In genomic region chr15:40845511-40846284, GRCh38 we compare ENCODE assay signal across 8 cellular contexts. TPM values are rescaled to one million over a fixed set of nuclear protein-coding genes. Genes with fewer than 3 reads are reported as not detected.
A peak's percentile ranks its signal among the peaks of the same experiment; 100 is the strongest.
DNase-seq lines count a peak whose midpoint lies in the region; ATAC-seq, FAIRE-seq and TF ChIP-seq lines count a peak whose summit lies in the region.
"Had no signal": no experiment of that assay in that cellular context is flagged by ENCODE, and none has a peak within 500 bp of the region (broad histone marks: within the 10 kb centered on the region; RNA-seq: fewer than 3 reads in every experiment).

No MANE protein-coding gene starts in this region.

- no peak overlapping the region for H2AFZ ChIP-seq in GM12878 (ENCODE audit: control insufficient read depth, low read depth, low read length)
- no peak overlapping the region for H2AFZ ChIP-seq in trophoblast cell (ENCODE audit: insufficient read depth, low read length, poor library complexity)

- peak overlapping the region; percentile 24 for H2BK12ac ChIP-seq in trophoblast cell (ENCODE audit: low read length)

- CTCF ChIA-PET in GM12878 (lab: Yijun Ruan, JAX), result interaction anchor here (1.6 to 8.8 kb wide), 3 partner anchors 13 to 59 kb away, joined by 3 to 140 read pairs (median 37); no protein-coding TSS in a partner anchor

- H3K79me1 ChIP-seq in trophoblast cell (ENCODE audit: low read length), result peaks cover 30% of the 10 kb centered on the region

- peak overlapping the region; percentile 20 for H4K8ac ChIP-seq in trophoblast cell (ENCODE audit: low read depth, low read length)

- peak overlapping the region; percentile 76 for H3K18ac ChIP-seq in trophoblast cell (ENCODE audit: low read length)

- no peaks in the 10 kb centered on the region for H3K36me3 ChIP-seq in GM12878 (ENCODE audit: control insufficient read depth in 2 of 2, insufficient read depth in 2 of 2, low read length in 1 of 2)
- peaks cover 11% of the 10 kb centered on the region in 2 experiments for H3K36me3 ChIP-seq in trophoblast cell (ENCODE audit: control insufficient read depth in 1 of 2, insufficient read depth in 2 of 2, low read length in 2 of 2)

- peak overlapping the region; percentile 67 for H3K14ac ChIP-seq in trophoblast cell (ENCODE audit: low read length)

- H3K27ac ChIP-seq in GM12878 (ENCODE audit: control insufficient read depth, insufficient read depth), result peak overlapping the region; percentile 76; the same call in 1 of the 2 replicates
- peak overlapping the region; percentile 86 for H3K27ac ChIP-seq in trophoblast cell (ENCODE audit: low read depth, low read length)

- intact Hi-C loops in GM12878 (cut with micrococcal nuclease; ENCODE audit: unreplicated experiment) (loop anchor here (5.0 to 10.0 kb wide), 2 partner anchors 38 to 269 kb away; partner anchors contain the start of genes DNAJC17, INO80 and ZFYVE19), cardiac septum (cut with DNase I) (no loop called here)

- H3K4ac ChIP-seq in trophoblast cell (ENCODE audit: low read depth, low read length), result peak overlapping the region; percentile 30

- H3K4me1 ChIP-seq in GM12878 (ENCODE audit: control insufficient read depth, insufficient read depth, low read length) (peaks cover 26% of the 10 kb centered on the region), trophoblast cell (ENCODE audit: control insufficient read depth in 1 of 2, insufficient read depth in 2 of 2, low read length in 2 of 2) (peaks cover 20 to 27% of the 10 kb centered on the region in 2 experiments)

- peak overlapping the region; percentile 77 for H2BK5ac ChIP-seq in trophoblast cell (ENCODE audit: low read depth, low read length, poor library complexity)

- H3K23ac ChIP-seq in trophoblast cell (ENCODE audit: low read length), result no peak overlapping the region

- ATAC-seq in GM12878 (peak; percentile 17; the same call in 2 of the 3 replicates), GM18858 (IDR thresholded peaks at IDR 0.05; ENCODE audit: unreplicated experiment) (no peak)

- H3K4me3 ChIP-seq in GM12878 (peak overlapping the region; percentile 45; the same call in 1 of the 2 replicates), trophoblast cell (ENCODE audit: low read depth, low read length) (peak overlapping the region; percentile 50)

- POLR2A ChIA-PET in GM12878 (lab: Charles Lee), result interaction anchor here (1.0 to 5.0 kb wide), 4 partner anchors 12 to 45 kb away, joined by 3 to 39 read pairs (median 10); partner anchors contain the start of gene RHOV

- TF ChIP-seq RAD21 in Ishikawa (IDR thresholded peaks at IDR 0.05; ENCODE audit: low read depth), result no peak; the same call in 1 of the 2 replicates
- TF ChIP-seq RAD21 in GM12878 (IDR thresholded peaks at IDR 0.05; ENCODE audit: insufficient read depth, low read depth, low read length), result no peak

- SMC1A ChIA-PET in GM12878 (lab: Charles Lee; ENCODE audit: uncharacterized antibody, unreplicated experiment), result interaction anchor here (1.3 to 5.0 kb wide), 4 partner anchors 13 to 338 kb away, joined by 4 to 47 read pairs (median 20); no protein-coding TSS in a partner anchor

- peak overlapping the region; percentile 45 for H2AK5ac ChIP-seq in trophoblast cell (ENCODE audit: low read length)

- peak overlapping the region; percentile 77 for H4K91ac ChIP-seq in trophoblast cell (ENCODE audit: low read depth, low read length)

- H3K79me2 ChIP-seq in GM12878 (ENCODE audit: control insufficient read depth, insufficient read depth, low read length), result no peaks in the 10 kb centered on the region
- H3K79me2 ChIP-seq in trophoblast cell (ENCODE audit: control insufficient read depth, insufficient read depth, low read length, poor library complexity), result peaks cover 18% of the 10 kb centered on the region

- TF ChIP-seq CTCF in GM12878 (IDR thresholded peaks at IDR 0.05 in 2 of 3, conservative IDR thresholded peaks at IDR 0.05 in 1 of 3; ENCODE audit: control insufficient read depth in 2 of 3, extremely low read depth in 1 of 3, insufficient read depth in 1 of 3, low read depth in 3 of 3, low read length in 3 of 3), result no peak

- no peak for FAIRE-seq in GM12878 (lab: Jason Lieb, UNC)

- DNase-seq in GM12878 (ENCODE audit: low read depth, low spot score), result no peak
- peak; percentile 76 to 77 for DNase-seq in trophoblast cell
- no peak for DNase-seq in cardiac septum (ENCODE audit: low spot score)
- no peak for DNase-seq in stimulated activated CD4-positive, alpha-beta T cell treated with anti-CD3 and anti-CD28 coated beads, Interleukin-2, amount 100 ng/mL, for 48 hours
- DNase-seq: activated CD8-positive, alpha-beta memory T cell treated with anti-CD3 and anti-CD28 coated beads, Interleukin-2, amount 50 U/mL, for 48 hours had no signal

- no TSS peak for BruUV-seq in GM12878 (replicated peaks; lab: Mats Ljungman, UMichigan)

- in situ Hi-C loops in GM12878 (cut with MboI), result no loop called here

- RAD21 ChIA-PET in GM12878 (lab: Charles Lee; ENCODE audit: unreplicated experiment), result interaction anchor here (1.4 to 5.0 kb wide), 5 partner anchors 12 to 48 kb away, joined by 6 to 41 read pairs (median 20); partner anchors contain the start of genes RHOV and VPS18

- H4K12ac ChIP-seq in trophoblast cell (ENCODE audit: low read depth, low read length), result no peak overlapping the region

- WGBS in GM12878 (ENCODE audit: insufficient coverage, insufficient replicate concordance, low lambda C conversion rate, missing lambda C conversion rate), result 92% methylated on average over 7 of the region's 8 CpGs
- WGBS in trophoblast cell (ENCODE audit: extremely low coverage, insufficient coverage, insufficient read length), result no CpG with 5 or more reads among the region's 8 CpGs

- 0 out of 2 replicates have a peak overlapping the region, but pooled peaks have one; percentile 45 for H3K9ac ChIP-seq in GM12878 (ENCODE audit: control insufficient read depth, insufficient read depth, low read length)
- no peak overlapping the region for H3K9ac ChIP-seq in trophoblast cell (ENCODE audit: low read length)

- peaks cover 1 to 3% of the 10 kb centered on the region in 2 experiments; a peak in 1 of 4 replicates for H3K27me3 ChIP-seq in GM12878 (replicated peaks in 1 of 2; ENCODE audit: control insufficient read depth in 2 of 2, insufficient read depth in 2 of 2, low read length in 1 of 2)
- no peaks in the 10 kb centered on the region for H3K27me3 ChIP-seq in trophoblast cell (ENCODE audit: insufficient read depth, low read length)

- TF ChIP-seq POLR2A in GM12878 (IDR thresholded peaks at IDR 0.05; ENCODE audit: low read depth, low read length), result no peak

- peak; percentile 11; the same call in 1 of the 2 replicates for TF ChIP-seq EP300 in Ishikawa (IDR thresholded peaks at IDR 0.05; ENCODE audit: borderline replicate concordance)
- no peak for TF ChIP-seq EP300 in GM12878 (IDR thresholded peaks at IDR 0.05; ENCODE audit: borderline replicate concordance in 1 of 2, control insufficient read depth in 1 of 2, low read depth in 2 of 2, low read length in 2 of 2)

- H3K9me3 ChIP-seq in GM12878 (replicated peaks; ENCODE audit: control insufficient read depth, insufficient read depth, low read length) (no peaks in the 10 kb centered on the region), trophoblast cell (ENCODE audit: insufficient read depth, low read depth, low read length) (no peaks in the 10 kb centered on the region)

- H3K4me2 ChIP-seq in GM12878 (ENCODE audit: control insufficient read depth, insufficient read depth) (peak overlapping the region; percentile 86), trophoblast cell (ENCODE audit: low read length) (peak overlapping the region; percentile 64)

- H2BK120ac ChIP-seq in trophoblast cell (ENCODE audit: insufficient read depth, low read length, poor library complexity), result peak overlapping the region; percentile 2

- no peaks in the 10 kb centered on the region for H4K20me1 ChIP-seq in GM12878 (ENCODE audit: control insufficient read depth, insufficient read depth)

RNA-seq across cellular contexts. Expression of gene SPINT1, which starts 1.9 kb away (rescaled TPM):
- total RNA-seq in GM12878 (2013; cell fraction: nucleolus; rRNA removed), result 46.9 and 54.3 TPM in 2 replicates
- total RNA-seq in GM12878 (2014; rRNA removed) (18.8 and 18.9 TPM in 2 replicates), GM12878 (2014; rRNA removed; fragmentation: Illumina TruSeq; extraction: Trizol) (6.4 and 7.8 TPM in 2 replicates), GM12878 (2021) (26.6 and 28.6 TPM in 2 replicates), cardiac septum (0.59 TPM)
- 3.1 TPM for polyA plus RNA-seq in GM12878 (2011; ENCODE audit: low read depth)
- polyA plus RNA-seq in GM12878 (2011; rRNA removed) (4.8 and 8.2 TPM in 2 replicates), GM12878 (2014; fragmentation: Illumina TruSeq; extraction: Trizol) (11.0 and 12.4 TPM in 2 replicates), GM12878 (2014; fragmentation: Nextera tagmentation; extraction: Ambion mirVana) (1 to 10 TPM; 3.5 to 4.0 TPM), GM12878 (2014; rRNA removed) (10.4 and 14.3 TPM in 2 replicates), GM12878 (2016; fragmentation: Nextera tagmentation; extraction: Ambion mirVana) (10 to 100 TPM; 10.1 to 12.1 TPM)
- polyA plus RNA-seq in GM12878 (2011; cell fraction: cytosol; rRNA removed), result 17.8 and 26.2 TPM in 2 replicates
- polyA plus RNA-seq in GM12878 (2011; cell fraction: nucleus; rRNA removed), result 40.2 and 41.5 TPM in 2 replicates
- polyA plus RNA-seq in GM12878 (2012), result 8.4 and 9.5 TPM in 2 replicates
- 9.4 and 13.9 TPM in 2 replicates for polyA minus RNA-seq in GM12878 (2011; rRNA and poly(A)+ RNA removed)
- 7.1 and 13.0 TPM in 2 replicates for polyA minus RNA-seq in GM12878 (2011; cell fraction: cytosol; rRNA and poly(A)+ RNA removed)
- polyA minus RNA-seq in GM12878 (2011; cell fraction: nucleus; rRNA and poly(A)+ RNA removed), result 11.2 and 12.2 TPM in 2 replicates
- polyA plus RNA-seq in trophoblast cell (2013), result 168 and 177 TPM in 2 replicates

RNA-seq across cellular contexts. Expression of gene PPP1R14D, which starts 17.2 kb away (rescaled TPM):
- not detected in 2 replicates for total RNA-seq in GM12878 (2013; cell fraction: nucleolus; rRNA removed)
- total RNA-seq in GM12878 (2014; rRNA removed) (not detected in 2 replicates), GM12878 (2014; rRNA removed; fragmentation: Illumina TruSeq; extraction: Trizol) (not detected in 2 replicates), GM12878 (2021) (not detected in 2 replicates), cardiac septum (not detected)
- polyA plus RNA-seq in GM12878 (2011; ENCODE audit: low read depth), result not detected
- polyA plus RNA-seq in GM12878 (2011; rRNA removed) (0.10 TPM in 1 of 2 replicates, not detected in the other), GM12878 (2014; fragmentation: Illumina TruSeq; extraction: Trizol) (not detected in 2 replicates), GM12878 (2014; fragmentation: Nextera tagmentation; extraction: Ambion mirVana) (not detected), GM12878 (2014; rRNA removed) (not detected in 2 replicates), GM12878 (2016; fragmentation: Nextera tagmentation; extraction: Ambion mirVana) (not detected)
- not detected in 2 replicates for polyA plus RNA-seq in GM12878 (2011; cell fraction: cytosol; rRNA removed)
- polyA plus RNA-seq in GM12878 (2011; cell fraction: nucleus; rRNA removed), result not detected in 2 replicates
- not detected in 2 replicates for polyA plus RNA-seq in GM12878 (2012)
- polyA minus RNA-seq in GM12878 (2011; rRNA and poly(A)+ RNA removed), result not detected in 2 replicates
- not detected in 2 replicates for polyA minus RNA-seq in GM12878 (2011; cell fraction: cytosol; rRNA and poly(A)+ RNA removed)
- not detected in 2 replicates for polyA minus RNA-seq in GM12878 (2011; cell fraction: nucleus; rRNA and poly(A)+ RNA removed)
- not detected in 2 replicates for polyA plus RNA-seq in trophoblast cell (2013)
- total RNA-seq: pulmonary artery endothelial cell had no signal

RNA-seq across cellular contexts. Expression of gene RHOV, which starts 28.3 kb away (rescaled TPM):
- total RNA-seq in GM12878 (2013; cell fraction: nucleolus; rRNA removed), result 35.3 and 37.1 TPM in 2 replicates
- total RNA-seq in GM12878 (2014; rRNA removed) (11.5 and 13.0 TPM in 2 replicates), GM12878 (2014; rRNA removed; fragmentation: Illumina TruSeq; extraction: Trizol) (6.9 and 7.3 TPM in 2 replicates), GM12878 (2021) (13.3 and 15.0 TPM in 2 replicates), cardiac septum (0.13 TPM)
- 4.9 TPM for polyA plus RNA-seq in GM12878 (2011; ENCODE audit: low read depth)
- polyA plus RNA-seq in GM12878 (2011; rRNA removed) (30.2 and 39.3 TPM in 2 replicates), GM12878 (2014; fragmentation: Illumina TruSeq; extraction: Trizol) (7.6 and 7.8 TPM in 2 replicates), GM12878 (2014; fragmentation: Nextera tagmentation; extraction: Ambion mirVana) (1 to 10 TPM in 1 of 2 experiments, under 1 TPM in 1; 0.24 to 1.3 TPM), GM12878 (2014; rRNA removed) (15.7 and 16.5 TPM in 2 replicates), GM12878 (2016; fragmentation: Nextera tagmentation; extraction: Ambion mirVana) (10 to 100 TPM in 1 of 2 experiments, 1 to 10 TPM in 1; 8.2 to 10.5 TPM)
- polyA plus RNA-seq in GM12878 (2011; cell fraction: cytosol; rRNA removed), result 39.3 and 50.0 TPM in 2 replicates
- 30.7 and 31.8 TPM in 2 replicates for polyA plus RNA-seq in GM12878 (2011; cell fraction: nucleus; rRNA removed)
- polyA plus RNA-seq in GM12878 (2012), result 8.8 and 14.8 TPM in 2 replicates
- polyA minus RNA-seq in GM12878 (2011; rRNA and poly(A)+ RNA removed), result 17.9 and 35.2 TPM in 2 replicates
- polyA minus RNA-seq in GM12878 (2011; cell fraction: cytosol; rRNA and poly(A)+ RNA removed), result 13.5 and 20.2 TPM in 2 replicates
- polyA minus RNA-seq in GM12878 (2011; cell fraction: nucleus; rRNA and poly(A)+ RNA removed), result 21.9 and 25.2 TPM in 2 replicates
- 2.3 and 2.7 TPM in 2 replicates for polyA plus RNA-seq in trophoblast cell (2013)
- total RNA-seq: pulmonary artery endothelial cell had no signal

RNA-seq across cellular contexts. Expression of gene DNAJC17, which starts 38.4 kb away (rescaled TPM):
- 49.9 and 53.9 TPM in 2 replicates for total RNA-seq in GM12878 (2013; cell fraction: nucleolus; rRNA removed)
- total RNA-seq in GM12878 (2014; rRNA removed) (39.2 and 42.8 TPM in 2 replicates), GM12878 (2014; rRNA removed; fragmentation: Illumina TruSeq; extraction: Trizol) (43.4 and 51.1 TPM in 2 replicates), GM12878 (2021) (39.3 and 43.5 TPM in 2 replicates), cardiac septum (19.1 TPM)
- polyA plus RNA-seq in GM12878 (2011; ENCODE audit: low read depth), result 16.0 TPM
- polyA plus RNA-seq in GM12878 (2011; rRNA removed) (34.0 and 39.9 TPM in 2 replicates), GM12878 (2014; fragmentation: Illumina TruSeq; extraction: Trizol) (52.7 and 62.8 TPM in 2 replicates), GM12878 (2014; fragmentation: Nextera tagmentation; extraction: Ambion mirVana) (10 to 100 TPM in 1 of 2 experiments, 1 to 10 TPM in 1; 6.1 to 11.5 TPM), GM12878 (2014; rRNA removed) (50.2 and 61.0 TPM in 2 replicates), GM12878 (2016; fragmentation: Nextera tagmentation; extraction: Ambion mirVana) (10 to 100 TPM; 48.0 to 55.7 TPM)
- 41.5 and 71.0 TPM in 2 replicates for polyA plus RNA-seq in GM12878 (2011; cell fraction: cytosol; rRNA removed)
- 55.1 and 65.9 TPM in 2 replicates for polyA plus RNA-seq in GM12878 (2011; cell fraction: nucleus; rRNA removed)
- 25.8 and 27.8 TPM in 2 replicates for polyA plus RNA-seq in GM12878 (2012)
- 20.0 and 29.1 TPM in 2 replicates for polyA minus RNA-seq in GM12878 (2011; rRNA and poly(A)+ RNA removed)
- 11.4 and 12.1 TPM in 2 replicates for polyA minus RNA-seq in GM12878 (2011; cell fraction: cytosol; rRNA and poly(A)+ RNA removed)
- 8.7 and 14.6 TPM in 2 replicates for polyA minus RNA-seq in GM12878 (2011; cell fraction: nucleus; rRNA and poly(A)+ RNA removed)
- polyA plus RNA-seq in trophoblast cell (2013), result 42.8 and 44.7 TPM in 2 replicates

RNA-seq across cellular contexts. Expression of gene ZFYVE19, which starts 38.8 kb away (rescaled TPM):
- total RNA-seq in GM12878 (2013; cell fraction: nucleolus; rRNA removed), result 61.9 and 67.4 TPM in 2 replicates
- 16.8 and 20.2 TPM in 2 replicates for total RNA-seq in GM12878 (2014; rRNA removed)
- total RNA-seq in GM12878 (2014; rRNA removed; fragmentation: Illumina TruSeq; extraction: Trizol), result 11.5 and 12.4 TPM in 2 replicates
- 14.9 and 17.1 TPM in 2 replicates for total RNA-seq in GM12878 (2021)
- polyA plus RNA-seq in GM12878 (2011; ENCODE audit: low read depth), result 10.3 TPM
- 23.7 and 36.3 TPM in 2 replicates for polyA plus RNA-seq in GM12878 (2011; rRNA removed)
- polyA plus RNA-seq in GM12878 (2011; cell fraction: cytosol; rRNA removed), result 48.4 and 52.3 TPM in 2 replicates
- 147 and 170 TPM in 2 replicates for polyA plus RNA-seq in GM12878 (2011; cell fraction: nucleus; rRNA removed)
- polyA plus RNA-seq in GM12878 (2012), result 18.4 and 19.2 TPM in 2 replicates
- 22.2 and 27.3 TPM in 2 replicates for polyA plus RNA-seq in GM12878 (2014; fragmentation: Illumina TruSeq; extraction: Trizol)
- polyA plus RNA-seq in GM12878 (2014; fragmentation: Nextera tagmentation; extraction: Ambion mirVana), result 1 to 10 TPM; 1.7 to 4.4 TPM
- polyA plus RNA-seq in GM12878 (2014; rRNA removed), result 27.1 and 30.7 TPM in 2 replicates
- 10 to 100 TPM; 16.0 to 17.2 TPM for polyA plus RNA-seq in GM12878 (2016; fragmentation: Nextera tagmentation; extraction: Ambion mirVana)
- polyA minus RNA-seq in GM12878 (2011; rRNA and poly(A)+ RNA removed), result 31.0 and 42.7 TPM in 2 replicates
- 9.1 and 18.2 TPM in 2 replicates for polyA minus RNA-seq in GM12878 (2011; cell fraction: cytosol; rRNA and poly(A)+ RNA removed)
- polyA minus RNA-seq in GM12878 (2011; cell fraction: nucleus; rRNA and poly(A)+ RNA removed), result 26.5 and 36.1 TPM in 2 replicates
- polyA plus RNA-seq in trophoblast cell (2013), result 13.1 and 14.9 TPM in 2 replicates
- total RNA-seq in cardiac septum, result 11.0 TPM

Comparison
In these comparisons a context has a peak if more than half of its experiments do, and no peak if none do; other contexts are left out.
1. DNase-seq: peak in trophoblast cell (2 of 2); none in GM12878 (single experiment), cardiac septum (single experiment) and stimulated activated CD4-positive, alpha-beta T cell treated with anti-CD3 and anti-CD28 coated beads, Interleukin-2, amount 100 ng/mL, for 48 hours (0 of 2).